In the genomic region with DNA sequence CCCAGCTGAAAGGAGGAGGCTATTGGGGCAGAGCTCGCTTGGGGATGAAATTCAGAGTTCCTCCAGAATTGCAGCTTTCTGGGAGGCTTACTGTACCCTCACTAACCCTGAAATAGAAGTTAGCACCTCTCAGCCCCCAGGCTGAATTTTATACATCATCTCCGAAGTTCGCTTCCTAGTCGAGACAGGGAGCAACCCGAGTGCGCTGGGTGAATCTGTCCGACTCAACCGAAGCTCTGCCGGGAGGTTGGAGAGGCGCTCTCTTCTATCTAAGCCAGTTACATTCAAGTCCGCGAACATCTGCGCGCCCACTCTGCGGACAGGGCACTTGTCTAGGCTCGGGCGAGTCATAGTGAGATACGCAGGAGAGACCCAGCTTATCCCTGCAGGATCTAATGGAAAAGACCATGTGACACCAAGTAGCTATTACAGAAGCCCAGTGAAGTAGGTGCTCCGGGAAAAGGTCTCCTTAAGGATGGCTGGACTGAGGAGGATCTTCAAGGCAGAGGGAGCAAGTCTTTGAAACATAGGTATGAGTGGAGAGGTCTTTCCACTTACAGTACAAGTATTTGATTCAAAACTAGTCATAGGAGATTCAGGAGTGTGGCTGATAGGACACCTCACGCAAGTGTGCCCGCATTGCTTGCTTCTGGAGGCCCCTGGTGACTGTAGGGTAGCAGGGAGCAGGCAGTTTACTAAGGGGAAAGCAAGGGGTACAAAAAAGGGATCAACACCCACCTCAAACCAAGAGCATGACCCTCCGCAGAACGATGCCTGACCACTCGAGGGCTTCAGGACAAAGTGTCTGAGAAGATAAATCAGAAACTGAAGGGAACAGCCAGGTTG, we compare ENCODE assay signal across 8 cellular contexts. TPM values are rescaled to one million over a fixed set of nuclear protein-coding genes. Genes with fewer than 3 reads are reported as not detected.
DNase-seq lines count a peak whose midpoint lies in the region; ATAC-seq and TF ChIP-seq lines count a peak whose summit lies in the region.

No MANE protein-coding gene starts in this region.

- no peaks in the 10 kb centered on the region for H3K79me2 ChIP-seq in SK-N-SH (ENCODE audit: insufficient read depth)

- H3K9me3 Mint-ChIP-seq in neural crest cell, result no peaks in the 10 kb centered on the region

- H2AFZ ChIP-seq in SK-N-SH (ENCODE audit: low read depth), result peak overlapping the region; percentile 78

- H3K36me3 Mint-ChIP-seq in neural crest cell (ENCODE audit: low read depth), result peaks cover 10% of the 10 kb centered on the region

- in situ Hi-C loops in Panc1 (cut with HindIII; ENCODE audit: low pct_unique_long_range_greater_than_20kb, low sequenced_read_pairs), result no loop called here

- CTCF ChIA-PET in SK-N-SH (lab: Yijun Ruan, JAX) (interaction anchor here (0.6 to 3.8 kb wide), 13 partner anchors 14 to 98 kb away, joined by 3 to 41 read pairs (median 5); a partner anchor contains a TSS), Panc1 (lab: Charles Lee) (no interaction called here)

- H3K9me3 ChIP-seq in SK-N-SH (no peaks in the 10 kb centered on the region), Panc1 (ENCODE audit: control insufficient read depth, insufficient read depth, low read depth, low read length) (no peaks in the 10 kb centered on the region)

- intact Hi-C loops in Panc1 (cut with micrococcal nuclease; ENCODE audit: unreplicated experiment), result loop anchor here (10.0 kb wide), 1 partner anchor 100 kb away; no protein-coding TSS in a partner anchor

- POLR2A ChIA-PET in SK-N-SH (lab: Yijun Ruan, JAX) (interaction anchor here (1.4 kb wide), 2 partner anchors 49 to 68 kb away, joined by 3 to 9 read pairs; no protein-coding TSS in a partner anchor), Panc1 (lab: Charles Lee) (no interaction called here)

- no peak for TF ChIP-seq EP300 in SK-N-SH (IDR thresholded peaks at IDR 0.05; ENCODE audit: borderline replicate concordance in 1 of 2, low read depth in 1 of 2, low read length in 1 of 2)

- no peak overlapping the region for H3K27ac ChIP-seq in SK-N-SH (ENCODE audit: low read depth in 2 of 2, low read length in 1 of 2)
- 0 out of 2 replicates have a peak overlapping the region, but pooled peaks have one; percentile 17 for H3K27ac ChIP-seq in Panc1 (ENCODE audit: low read length)

- TF ChIP-seq CTCF in SK-N-SH (IDR thresholded peaks at IDR 0.05) (no peak), Panc1 (IDR thresholded peaks at IDR 0.05) (no peak), choroid plexus epithelial cell (conservative IDR thresholded peaks at IDR 0.05; ENCODE audit: low read depth, low read length) (no peak), neural crest cell (conservative IDR thresholded peaks at IDR 0.05) (no peak)

- H3K27me3 ChIP-seq in SK-N-SH (ENCODE audit: insufficient read depth) (no peaks in the 10 kb centered on the region; the same call in 1 of the 2 replicates), Panc1 (ENCODE audit: control insufficient read depth, insufficient read depth, low read length) (no peaks in the 10 kb centered on the region)

- H3K4me3 Mint-ChIP-seq in neural crest cell, result peak overlapping the region; percentile 88

- H3K4me2 ChIP-seq in SK-N-SH, result peak overlapping the region; percentile 97

- BruUV-seq in Panc1 (replicated peaks; lab: Mats Ljungman, UMichigan), result no TSS peak

- peaks cover 0 to 32% of the 10 kb centered on the region in 2 experiments; a peak in 2 of 4 replicates for H3K4me1 ChIP-seq in SK-N-SH (ENCODE audit: control insufficient read depth in 1 of 2, insufficient read depth in 2 of 2, low read depth in 1 of 2, low read length in 1 of 2)
- H3K4me1 ChIP-seq in Panc1 (ENCODE audit: control insufficient read depth, insufficient read depth, low read length), result peaks cover 7% of the 10 kb centered on the region

- WGBS in SK-N-SH (ENCODE audit: low lambda C conversion rate), result 11% methylated on average over 18 of the region's 24 CpGs

- H3K4me3 ChIP-seq in SK-N-SH (ENCODE audit: low read depth in 2 of 2, low read length in 1 of 2), result peak overlapping the region; percentile 53 to 81
- H3K4me3 ChIP-seq in Panc1 (ENCODE audit: low read depth in 2 of 2, low read length in 2 of 2), result peak overlapping the region; percentile 60 to 92
- H3K4me3 ChIP-seq in choroid plexus epithelial cell (ENCODE audit: low read depth, low read length), result peak overlapping the region; percentile 58

- H4K20me1 ChIP-seq in SK-N-SH (ENCODE audit: insufficient read depth), result peaks cover 12% of the 10 kb centered on the region

- no peak overlapping the region for H3K9ac ChIP-seq in SK-N-SH

- peaks cover 89% of the 10 kb centered on the region for H3K27me3 Mint-ChIP-seq in neural crest cell (ENCODE audit: low read depth)

- H3K27ac Mint-ChIP-seq in neural crest cell (ENCODE audit: unreplicated experiment), result no peak overlapping the region

- H3K9me2 ChIP-seq in SK-N-SH, result no peaks in the 10 kb centered on the region

- peaks cover 61% of the 10 kb centered on the region for H3K4me1 Mint-ChIP-seq in neural crest cell

- no peak for ATAC-seq in SK-N-SH treated with all-trans-retinoic acid at 6 μM for 48 hours
- ATAC-seq in Panc1, result no peak
- no peak for ATAC-seq in GM18867 (IDR thresholded peaks at IDR 0.05; ENCODE audit: unreplicated experiment)
- no peak for ATAC-seq in HG02981 (IDR thresholded peaks at IDR 0.05; ENCODE audit: unreplicated experiment)

- peaks cover 37% of the 10 kb centered on the region for H3F3A ChIP-seq in SK-N-SH (replicated peaks; ENCODE audit: insufficient read depth)

- TF ChIP-seq RAD21 in SK-N-SH (IDR thresholded peaks at IDR 0.05; ENCODE audit: low read length), result no peak

- no peak for DNase-seq in SK-N-SH
- no peak for DNase-seq in Panc1 (ENCODE audit: low read depth, low spot score)
- DNase-seq in choroid plexus epithelial cell (ENCODE audit: low read depth), result peak; percentile 49
- peak; percentile 13 for DNase-seq in neural crest cell (ENCODE audit: low read depth, low spot score)
- no peak for DNase-seq in midbrain (lab: John Stamatoyannopoulos, UW)

- H3K36me3 ChIP-seq in SK-N-SH (replicated peaks in 1 of 2; ENCODE audit: control insufficient read depth in 1 of 2, insufficient read depth in 2 of 2, low read length in 1 of 2) (no peaks in the 10 kb centered on the region), Panc1 (ENCODE audit: control insufficient read depth, insufficient read depth, low read length) (no peaks in the 10 kb centered on the region)

TF ChIP-seq in SK-N-SH, 30 proteins besides CTCF, POLR2A, EP300 and RAD21:
- no peak for TF ChIP-seq NRF1 (IDR thresholded peaks at IDR 0.05; ENCODE audit: low read depth, low read length)
- TF ChIP-seq, protein P1, sequence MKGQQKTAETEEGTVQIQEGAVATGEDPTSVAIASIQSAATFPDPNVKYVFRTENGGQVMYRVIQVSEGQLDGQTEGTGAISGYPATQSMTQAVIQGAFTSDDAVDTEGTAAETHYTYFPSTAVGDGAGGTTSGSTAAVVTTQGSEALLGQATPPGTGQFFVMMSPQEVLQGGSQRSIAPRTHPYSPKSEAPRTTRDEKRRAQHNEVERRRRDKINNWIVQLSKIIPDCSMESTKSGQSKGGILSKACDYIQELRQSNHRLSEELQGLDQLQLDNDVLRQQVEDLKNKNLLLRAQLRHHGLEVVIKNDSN (IDR thresholded peaks at IDR 0.05; ENCODE audit: borderline replicate concordance, low read depth), result 0 out of 2 replicates have a peak, but pooled peaks have one; percentile 24

TF ChIP-seq in SK-N-SH treated with all-trans-retinoic acid at 6 μM for 48 hours, 23 proteins besides CTCF, POLR2A, EP300 and RAD21 (continues in another document):
- TF ChIP-seq ISL1 (CRISPR knock-in tag; IDR thresholded peaks at IDR 0.05) (no peak), BACH2 (CRISPR knock-in tag; IDR thresholded peaks at IDR 0.05; ENCODE audit: borderline replicate concordance) (no peak), TOX (CRISPR knock-in tag; IDR thresholded peaks at IDR 0.05; ENCODE audit: borderline replicate concordance) (no peak)

RNA-seq across cellular contexts. Expression of a gene that starts 0.7 kb away (rescaled TPM):
- polyA plus RNA-seq in SK-N-SH (2012; rRNA removed), result 0.71 and 1.2 TPM in 2 replicates
- polyA plus RNA-seq in SK-N-SH (2012; cell fraction: cytosol; rRNA removed), result 0.42 and 0.67 TPM in 2 replicates
- polyA plus RNA-seq in SK-N-SH (2012; cell fraction: nucleus; rRNA removed), result 7.3 and 13.8 TPM in 2 replicates
- 4.0 TPM for total RNA-seq in Panc1 (2021; ENCODE audit: unreplicated experiment)
- polyA plus RNA-seq in Panc1 (2012; ENCODE audit: insufficient read length), result 4.9 TPM
- 0.41 and 0.56 TPM in 2 replicates for total RNA-seq in neural crest cell

RNA-seq across cellular contexts. Expression of a gene that starts 6.3 kb away (rescaled TPM):
- 0.13 and 0.46 TPM in 2 replicates for polyA plus RNA-seq in SK-N-SH (2012; rRNA removed)
- 0.15 and 0.18 TPM in 2 replicates for polyA plus RNA-seq in SK-N-SH (2012; cell fraction: cytosol; rRNA removed)
- 0.56 and 0.58 TPM in 2 replicates for polyA plus RNA-seq in SK-N-SH (2012; cell fraction: nucleus; rRNA removed)
- total RNA-seq in Panc1 (2021; ENCODE audit: unreplicated experiment), result 0.46 TPM
- polyA plus RNA-seq in Panc1 (2012; ENCODE audit: insufficient read length), result not detected
- 0.09 TPM in 1 of 2 replicates, not detected in the other for total RNA-seq in neural crest cell

RNA-seq across cellular contexts. Expression of a gene that starts 27.6 kb away (rescaled TPM):
- polyA plus RNA-seq in SK-N-SH (2012; rRNA removed), result 32.7 and 56.8 TPM in 2 replicates
- 2.7 and 4.0 TPM in 2 replicates for polyA plus RNA-seq in SK-N-SH (2012; cell fraction: cytosol; rRNA removed)
- polyA plus RNA-seq in SK-N-SH (2012; cell fraction: nucleus; rRNA removed), result 201 and 297 TPM in 2 replicates
- 17.1 TPM for total RNA-seq in Panc1 (2021; ENCODE audit: unreplicated experiment)
- 11.8 TPM for polyA plus RNA-seq in Panc1 (2012; ENCODE audit: insufficient read length)
- total RNA-seq in neural crest cell, result 38.3 and 51.6 TPM in 2 replicates

RNA-seq across cellular contexts. Expression of a gene that starts 37.1 kb away (rescaled TPM):
- 0.20 TPM in 1 of 2 replicates, not detected in the other for polyA plus RNA-seq in SK-N-SH (2012; rRNA removed)
- polyA plus RNA-seq in SK-N-SH (2012; cell fraction: cytosol; rRNA removed), result 0.03 and 0.16 TPM in 2 replicates
- 0.36 TPM in 1 of 2 replicates, not detected in the other for polyA plus RNA-seq in SK-N-SH (2012; cell fraction: nucleus; rRNA removed)
- total RNA-seq in Panc1 (2021; ENCODE audit: unreplicated experiment) (not detected), neural crest cell (not detected in 2 replicates)
- polyA plus RNA-seq in Panc1 (2012; ENCODE audit: insufficient read length), result 0.46 TPM

RNA-seq across cellular contexts. Expression of a gene that starts 38.2 kb away (rescaled TPM):
- 42.0 and 43.4 TPM in 2 replicates for polyA plus RNA-seq in SK-N-SH (2012; rRNA removed)
- polyA plus RNA-seq in SK-N-SH (2012; cell fraction: cytosol; rRNA removed), result 39.1 and 45.5 TPM in 2 replicates
- polyA plus RNA-seq in SK-N-SH (2012; cell fraction: nucleus; rRNA removed), result 81.4 and 130 TPM in 2 replicates
- total RNA-seq in Panc1 (2021; ENCODE audit: unreplicated experiment), result 28.6 TPM
- 30.2 TPM for polyA plus RNA-seq in Panc1 (2012; ENCODE audit: insufficient read length)
- total RNA-seq in neural crest cell, result 47.2 and 49.7 TPM in 2 replicates

Comparison
In these comparisons a context has a peak if more than half of its experiments do, and no peak if none do; other contexts are left out.
1. DNase-seq: peak in choroid plexus epithelial cell (single experiment) and neural crest cell (single experiment); none in SK-N-SH (single experiment), Panc1 (single experiment) and midbrain (single experiment).
2. Peak in every context shown above with its lines, with median percentiles within 50 percentile points of each other: H3K4me3 ChIP-seq.